8 cellular contexts compared by ENCODE assay signal in the genomic region with DNA sequence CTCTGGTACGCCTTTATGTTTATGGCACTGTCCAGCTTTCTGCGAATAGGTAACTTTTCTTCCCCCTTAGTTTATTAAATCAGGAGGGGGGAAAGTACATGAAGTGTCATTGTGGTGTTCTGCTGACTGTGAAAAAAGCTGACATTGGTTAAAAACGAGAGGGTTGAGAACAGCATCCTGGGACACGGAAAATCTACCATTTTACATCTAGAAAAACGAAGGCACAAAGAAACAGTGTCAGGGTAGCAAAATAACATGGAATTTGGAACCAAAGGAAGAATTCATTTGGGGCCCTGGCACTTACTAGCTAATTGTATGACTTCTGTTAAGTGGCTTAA. TPM values are rescaled to one million over a fixed set of nuclear protein-coding genes. Genes with fewer than 3 reads are reported as not detected.
DNase-seq lines count a peak whose midpoint lies in the region; ATAC-seq and TF ChIP-seq lines count a peak whose summit lies in the region.

No MANE protein-coding gene starts in this region.

- CTCF ChIA-PET in HCT116 (lab: Charles Lee) = no interaction called here

- DNase-seq in HCT116 (ENCODE audit: low read depth, low spot score) (no peak), WERI-Rb-1 (no peak), right cardiac atrium (no peak), smooth muscle cell (lab: John Stamatoyannopoulos, UW; ENCODE audit: unreplicated experiment) (no peak), SKM-1 treated with dmso at 0.1 percent for 144 hours (lab: John Stamatoyannopoulos, UW; ENCODE audit: unreplicated experiment) (no peak), GM19238 (ENCODE audit: insufficient read length, low spot score) (no peak), HCEC 1CT (no peak)

- TF ChIP-seq POLR2A in HCT116 (IDR thresholded peaks at IDR 0.05; ENCODE audit: borderline replicate concordance, extremely low read depth, insufficient read depth, insufficient read length) = no peak

- no peak overlapping the region for H3K9ac ChIP-seq in HCT116 (ENCODE audit: low read length)
- H3K9ac ChIP-seq in smooth muscle cell (ENCODE audit: low read depth) = peak overlapping the region; percentile 46

- no peak for TF ChIP-seq RAD21 in HCT116 (IDR thresholded peaks at IDR 0.05; ENCODE audit: low read depth)

- TF ChIP-seq CTCF in HCT116 (IDR thresholded peaks at IDR 0.05 in 2 of 3, conservative IDR thresholded peaks at IDR 0.05 in 1 of 3; ENCODE audit: borderline replicate concordance in 1 of 3, insufficient read depth in 1 of 3, low read depth in 2 of 3, low read length in 2 of 3) (no peak), WERI-Rb-1 (IDR thresholded peaks at IDR 0.05; ENCODE audit: low read depth, low read length) (no peak), smooth muscle cell (IDR thresholded peaks at IDR 0.05; ENCODE audit: borderline replicate concordance, insufficient read depth, poor library complexity, severe bottlenecking) (no peak)

- no TSS peak for BruUV-seq in HCT116 (replicated peaks; lab: Mats Ljungman, UMichigan)

- no peak for ATAC-seq in HCT116
- ATAC-seq in right cardiac atrium = no peak
- ATAC-seq in GM21367 (IDR thresholded peaks at IDR 0.05; ENCODE audit: unreplicated experiment) = no peak

- RAD21 ChIA-PET in HCT116 (lab: Charles Lee; ENCODE audit: low non-redundant PET in 1 of 2, low total read pairs in 2 of 2, uncharacterized antibody in 2 of 2, unreplicated experiment in 2 of 2) = no interaction called here

- H3K4me1 ChIP-seq in HCT116 (ENCODE audit: control insufficient read depth in 1 of 2, insufficient read depth in 2 of 2, low read length in 2 of 2) (peaks cover 0 to 4% of the 10 kb centered on the region in 2 experiments; a peak in 1 of 4 replicates), right cardiac atrium (ENCODE audit: control insufficient read depth, insufficient read depth, low read length) (peaks cover 1% of the 10 kb centered on the region), smooth muscle cell (ENCODE audit: low read depth) (peaks cover 25% of the 10 kb centered on the region)

- intact Hi-C loops in HCT116 (cut with micrococcal nuclease) (no loop called here), right cardiac atrium (cut with DNase I) (no loop called here)

- POLR2A ChIA-PET in HCT116 (lab: Charles Lee) = no interaction called here

- no peaks in the 10 kb centered on the region for H4K20me1 ChIP-seq in HCT116 (ENCODE audit: insufficient read depth)
- H4K20me1 ChIP-seq in smooth muscle cell (ENCODE audit: low read depth) = no peaks in the 10 kb centered on the region

- H3K4me2 ChIP-seq in HCT116 (ENCODE audit: low read length) (peak overlapping the region; percentile 87), smooth muscle cell (peak overlapping the region; percentile 82)

- peaks cover 10% of the 10 kb centered on the region for H3F3A ChIP-seq in smooth muscle cell (ENCODE audit: low read depth)

- H3K27ac ChIP-seq in HCT116 (ENCODE audit: low read depth, low read length) (no peak overlapping the region), WERI-Rb-1 (peak overlapping the region; percentile 52; the same call in 1 of the 2 replicates), right cardiac atrium (ENCODE audit: low read length) (peak overlapping the region; percentile 75), smooth muscle cell (ENCODE audit: low read depth) (peak overlapping the region; percentile 39)

- peak overlapping the region in 1 of 2 experiments; percentile 30; a peak in 1 of 4 replicates for H3K4me3 ChIP-seq in HCT116 (replicated peaks in 1 of 2; ENCODE audit: low read depth in 1 of 2, low read length in 2 of 2)
- peak overlapping the region; percentile 93 for H3K4me3 ChIP-seq in WERI-Rb-1 (ENCODE audit: low read depth, low read length)
- H3K4me3 ChIP-seq in right cardiac atrium (ENCODE audit: low read length) = peak overlapping the region; percentile 67
- peak overlapping the region; percentile 76 for H3K4me3 ChIP-seq in smooth muscle cell

- peak overlapping the region; percentile 45 for H2AFZ ChIP-seq in HCT116 (ENCODE audit: low read depth, low read length, poor library complexity, severe bottlenecking)
- H2AFZ ChIP-seq in smooth muscle cell (ENCODE audit: low read depth) = peak overlapping the region; percentile 93

- H3K9me3 ChIP-seq in HCT116 (ENCODE audit: control insufficient read depth in 1 of 2, insufficient read depth in 1 of 2, low read depth in 1 of 2, low read length in 2 of 2) = no peaks in the 10 kb centered on the region
- H3K9me3 ChIP-seq in WERI-Rb-1 (ENCODE audit: severe bottlenecking) = no peaks in the 10 kb centered on the region
- no peaks in the 10 kb centered on the region for H3K9me3 ChIP-seq in right cardiac atrium (ENCODE audit: control insufficient read depth, low read length)
- H3K9me3 ChIP-seq in smooth muscle cell (replicated peaks; ENCODE audit: low read depth) = no peaks in the 10 kb centered on the region

- 33% methylated on average over 5 of the region's 5 CpGs for WGBS in right cardiac atrium
- 63% methylated on average over 5 of the region's 5 CpGs for WGBS in smooth muscle cell (ENCODE audit: low lambda C conversion rate)

- H3K27me3 ChIP-seq in HCT116 (ENCODE audit: insufficient read depth, low read length) (no peaks in the 10 kb centered on the region), WERI-Rb-1 (ENCODE audit: insufficient read depth, low read depth, severe bottlenecking) (peaks cover 11% of the 10 kb centered on the region), right cardiac atrium (ENCODE audit: control insufficient read depth, insufficient read depth) (no peaks in the 10 kb centered on the region), smooth muscle cell (ENCODE audit: low read depth) (no peaks in the 10 kb centered on the region)

- H3K9me2 ChIP-seq in HCT116 (ENCODE audit: insufficient read depth) = no peaks in the 10 kb centered on the region

- H3K79me2 ChIP-seq in HCT116 (ENCODE audit: insufficient read depth, low read length) (no peaks in the 10 kb centered on the region), smooth muscle cell (ENCODE audit: low read depth) (peaks cover 33% of the 10 kb centered on the region)

- no peaks in the 10 kb centered on the region for H3K36me3 ChIP-seq in HCT116 (ENCODE audit: control insufficient read depth in 1 of 2, insufficient read depth in 2 of 2, low read length in 2 of 2)
- no peaks in the 10 kb centered on the region for H3K36me3 ChIP-seq in WERI-Rb-1
- no peaks in the 10 kb centered on the region for H3K36me3 ChIP-seq in smooth muscle cell (ENCODE audit: low read depth)

TF ChIP-seq in HCT116, 20 proteins besides CTCF, POLR2A, EP300 and RAD21:
- TF ChIP-seq TCF7L2 (IDR thresholded peaks at IDR 0.05; ENCODE audit: borderline replicate concordance, extremely low read depth, insufficient read depth, insufficient read length) = no peak
- no peak for TF ChIP-seq EGR1 (IDR thresholded peaks at IDR 0.05; ENCODE audit: low read depth)
- TF ChIP-seq SIN3A (IDR thresholded peaks at IDR 0.05; ENCODE audit: low read depth) = no peak
- no peak for TF ChIP-seq CBX3 (IDR thresholded peaks at IDR 0.05; ENCODE audit: low read depth)
- TF ChIP-seq, protein P1, sequence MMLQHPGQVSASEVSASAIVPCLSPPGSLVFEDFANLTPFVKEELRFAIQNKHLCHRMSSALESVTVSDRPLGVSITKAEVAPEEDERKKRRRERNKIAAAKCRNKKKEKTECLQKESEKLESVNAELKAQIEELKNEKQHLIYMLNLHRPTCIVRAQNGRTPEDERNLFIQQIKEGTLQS (IDR thresholded peaks at IDR 0.05) = no peak
- TF ChIP-seq EZH2phosphoT487 (IDR thresholded peaks at IDR 0.05; ENCODE audit: borderline replicate concordance) = no peak
- TF ChIP-seq ZNF274 (IDR thresholded peaks at IDR 0.05; ENCODE audit: low read depth, low read length) = no peak
TF ChIP-seq in HCT116: peak in this region for 0.

RNA-seq across cellular contexts. Expression of gene AMOT, which starts 1.2 kb away (rescaled TPM):
- 7.7 TPM for total RNA-seq in HCT116 (2021; ENCODE audit: unreplicated experiment)
- polyA plus RNA-seq in HCT116 (2012) = 2.5 and 3.3 TPM in 2 replicates
- 10 to 100 TPM in 3 of 4 donors, 1 to 10 TPM in 1; 7.4 to 18.2 (median 13.5) TPM for total RNA-seq in right cardiac atrium
- polyA plus RNA-seq in right cardiac atrium = 2.6 TPM
- 56.9 and 66.6 TPM in 2 replicates for total RNA-seq in smooth muscle cell
- polyA plus RNA-seq in smooth muscle cell = 10.0 and 37.9 TPM in 2 replicates
